1 cellular context compared by ENCODE assay signal in genomic region chr2:68514316-68514929, GRCh38.
TF ChIP-seq lines count a peak whose summit lies in the region.

No MANE protein-coding gene starts in this region.

TF ChIP-seq in HepG2, 621 proteins besides CTCF, POLR2A, EP300 and RAD21:
- TF ChIP-seq, protein P1, sequence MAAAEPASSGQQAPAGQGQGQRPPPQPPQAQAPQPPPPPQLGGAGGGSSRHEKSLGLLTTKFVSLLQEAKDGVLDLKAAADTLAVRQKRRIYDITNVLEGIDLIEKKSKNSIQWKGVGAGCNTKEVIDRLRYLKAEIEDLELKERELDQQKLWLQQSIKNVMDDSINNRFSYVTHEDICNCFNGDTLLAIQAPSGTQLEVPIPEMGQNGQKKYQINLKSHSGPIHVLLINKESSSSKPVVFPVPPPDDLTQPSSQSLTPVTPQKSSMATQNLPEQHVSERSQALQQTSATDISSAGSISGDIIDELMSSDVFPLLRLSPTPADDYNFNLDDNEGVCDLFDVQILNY (CRISPR knock-in tag; conservative IDR thresholded peaks at IDR 0.05): no peak
- TF ChIP-seq ZNF660 (CRISPR knock-in tag; IDR thresholded peaks at IDR 0.05; ENCODE audit: borderline replicate concordance, low read depth): no peak
- no peak for TF ChIP-seq ZFP82 (CRISPR knock-in tag; IDR thresholded peaks at IDR 0.05; ENCODE audit: borderline replicate concordance)
- TF ChIP-seq, protein P2, sequence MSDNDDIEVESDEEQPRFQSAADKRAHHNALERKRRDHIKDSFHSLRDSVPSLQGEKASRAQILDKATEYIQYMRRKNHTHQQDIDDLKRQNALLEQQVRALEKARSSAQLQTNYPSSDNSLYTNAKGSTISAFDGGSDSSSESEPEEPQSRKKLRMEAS (IDR thresholded peaks at IDR 0.05): no peak
- no peak for TF ChIP-seq FOXP1 (IDR thresholded peaks at IDR 0.05)
- TF ChIP-seq FOXP1 (CRISPR knock-in tag; IDR thresholded peaks at IDR 0.05): no peak
- TF ChIP-seq ZNF883 (CRISPR knock-in tag; IDR thresholded peaks at IDR 0.05; ENCODE audit: not compliant biosample characterization): no peak
- TF ChIP-seq CBX5 (CRISPR knock-in tag; IDR thresholded peaks at IDR 0.05; ENCODE audit: borderline replicate concordance): no peak
- no peak for TF ChIP-seq SCMH1 (CRISPR knock-in tag; IDR thresholded peaks at IDR 0.05; ENCODE audit: borderline replicate concordance)
- no peak for TF ChIP-seq JARID2 (CRISPR knock-in tag; IDR thresholded peaks at IDR 0.05; ENCODE audit: insufficient replicate concordance)
